ENCODE assay signal across 8 cellular contexts in genomic region chr4:83771113-83771705, GRCh38.
DNase-seq lines count a peak whose midpoint lies in the region; ATAC-seq and TF ChIP-seq lines count a peak whose summit lies in the region.

No MANE protein-coding gene starts in this region.

- H3K36me3 ChIP-seq in PC-9 (ENCODE audit: low read depth) (no peaks in the 10 kb centered on the region), esophagus muscularis mucosa (no peaks in the 10 kb centered on the region), neural cell (ENCODE audit: insufficient read depth, low read length) (no peaks in the 10 kb centered on the region), Peyer's patch (no peaks in the 10 kb centered on the region)

- TF ChIP-seq POLR2A in esophagus muscularis mucosa (IDR thresholded peaks at IDR 0.05; ENCODE audit: low read depth) (no peak), Peyer's patch (IDR thresholded peaks at IDR 0.05) (no peak)

- TF ChIP-seq EP300 in esophagus muscularis mucosa (IDR thresholded peaks at IDR 0.05): no peak
- TF ChIP-seq EP300 in neural cell (conservative IDR thresholded peaks at IDR 0.05; ENCODE audit: poor library complexity, severe bottlenecking): no peak

- ATAC-seq in HG02798 (IDR thresholded peaks at IDR 0.05; ENCODE audit: poor library complexity, unreplicated experiment): peak; percentile 50
- no peak for ATAC-seq in HG02840 (IDR thresholded peaks at IDR 0.05; ENCODE audit: low FRiP score, unreplicated experiment)

- no peaks in the 10 kb centered on the region for H3K9me3 ChIP-seq in PC-9 (ENCODE audit: insufficient read depth, low read depth)
- H3K9me3 ChIP-seq in esophagus muscularis mucosa: no peaks in the 10 kb centered on the region
- no peaks in the 10 kb centered on the region for H3K9me3 ChIP-seq in neural cell (ENCODE audit: low read length)
- H3K9me3 ChIP-seq in Peyer's patch: no peaks in the 10 kb centered on the region

- CTCF ChIA-PET in PC-9 (lab: Charles Lee): interaction anchor here (0.6 to 1.4 kb wide), 4 partner anchors 122 to 823 kb away, joined by 3 to 7 read pairs (median 5); no protein-coding TSS in a partner anchor

- 10% methylated on average over 2 of the region's 2 CpGs for WGBS in esophagus muscularis mucosa

- H3K4me3 ChIP-seq in PC-9 (no peak overlapping the region), esophagus muscularis mucosa (no peak overlapping the region), neural cell (ENCODE audit: low read length) (no peak overlapping the region), Peyer's patch (no peak overlapping the region)

- no peaks in the 10 kb centered on the region for H3K27me3 ChIP-seq in PC-9 (ENCODE audit: insufficient read depth, low read depth)
- no peaks in the 10 kb centered on the region for H3K27me3 ChIP-seq in esophagus muscularis mucosa
- peaks cover 16% of the 10 kb centered on the region for H3K27me3 ChIP-seq in neural cell (ENCODE audit: insufficient read depth, low read depth, low read length)
- H3K27me3 ChIP-seq in Peyer's patch: no peaks in the 10 kb centered on the region

- H3K79me2 ChIP-seq in PC-9 (ENCODE audit: low read depth) (no peaks in the 10 kb centered on the region), neural cell (replicated peaks; ENCODE audit: insufficient read depth, low read length) (no peaks in the 10 kb centered on the region)

- TF ChIP-seq CTCF in PC-9 (conservative IDR thresholded peaks at IDR 0.05) (peak; percentile 73), esophagus muscularis mucosa (IDR thresholded peaks at IDR 0.05) (peak; percentile 59 to 78 (median 75)), neural cell (IDR thresholded peaks at IDR 0.05; ENCODE audit: poor library complexity, severe bottlenecking) (peak; percentile 76), Peyer's patch (IDR thresholded peaks at IDR 0.05) (peak in 2 of 6 experiments; percentile 20 to 39)

- H3K4me1 ChIP-seq in PC-9 (replicated peaks; ENCODE audit: insufficient read depth) (no peaks in the 10 kb centered on the region), esophagus muscularis mucosa (no peaks in the 10 kb centered on the region), Peyer's patch (no peaks in the 10 kb centered on the region)

- H4K20me1 ChIP-seq in PC-9 (ENCODE audit: insufficient read depth): no peaks in the 10 kb centered on the region
- no peaks in the 10 kb centered on the region for H4K20me1 ChIP-seq in neural cell (ENCODE audit: insufficient read depth)

- H3K4me2 ChIP-seq in PC-9 (no peak overlapping the region), neural cell (ENCODE audit: low read length) (no peak overlapping the region)

- H3K9me2 ChIP-seq in PC-9 (ENCODE audit: insufficient read depth) (no peaks in the 10 kb centered on the region), neural cell (ENCODE audit: insufficient read depth, low read length) (no peaks in the 10 kb centered on the region)

- TF ChIP-seq RAD21 in neural cell (conservative IDR thresholded peaks at IDR 0.05): peak; percentile 85

- DNase-seq in EL: peak; percentile 61
- DNase-seq in PC-9: peak in 1 of 2 experiments; percentile 51
- DNase-seq in esophagus muscularis mucosa (ENCODE audit: extremely low spot score): no peak
- DNase-seq in activated CD4-positive, alpha-beta T cell treated with anti-CD3 and anti-CD28 coated beads, Interleukin-2, amount 50 U/mL, for 4 hours: no peak
- no peak for DNase-seq in Peyer's patch

- BruUV-seq in PC-9 (replicated peaks; lab: Mats Ljungman, UMichigan): no TSS peak

- H3K27ac ChIP-seq in PC-9 (no peak overlapping the region), esophagus muscularis mucosa (replicated peaks in 1 of 4) (no peak overlapping the region), neural cell (ENCODE audit: low read length) (no peak overlapping the region), Peyer's patch (no peak overlapping the region)

- POLR2A ChIA-PET in PC-9 (lab: Charles Lee; ENCODE audit: unreplicated experiment): no interaction called here

- H3F3A ChIP-seq in PC-9 (ENCODE audit: insufficient read depth, low read depth): no peaks in the 10 kb centered on the region
- no peaks in the 10 kb centered on the region for H3F3A ChIP-seq in neural cell (ENCODE audit: insufficient read depth, low read length, poor library complexity, severe bottlenecking)

- no peak overlapping the region for H3K9ac ChIP-seq in neural cell (ENCODE audit: low read length)

- intact Hi-C loops in PC-9 (cut with micrococcal nuclease; ENCODE audit: unreplicated experiment): loop anchor here (2.0 to 10.0 kb wide), 4 partner anchors 126 to 731 kb away; no protein-coding TSS in a partner anchor
- intact Hi-C loops in esophagus muscularis mucosa (cut with DNase I): loop anchor here (5.0 kb wide), 2 partner anchors 736 to 756 kb away; no protein-coding TSS in a partner anchor

- H2AFZ ChIP-seq in PC-9 (no peak overlapping the region), neural cell (ENCODE audit: low read depth, low read length) (no peak overlapping the region)

TF ChIP-seq in neural cell, 6 proteins besides CTCF, POLR2A, EP300 and RAD21:
- TF ChIP-seq TAF1 (IDR thresholded peaks at IDR 0.05; ENCODE audit: low read depth): no peak
- TF ChIP-seq POLR2AphosphoS5 (IDR thresholded peaks at IDR 0.05): no peak
- TF ChIP-seq MXI1 (conservative IDR thresholded peaks at IDR 0.05; ENCODE audit: poor library complexity, severe bottlenecking): no peak
- no peak for TF ChIP-seq EZH2 (IDR thresholded peaks at IDR 0.05; ENCODE audit: borderline replicate concordance, insufficient read depth, low read length, poor library complexity, severe bottlenecking)
- peak; percentile 84 for TF ChIP-seq SMC3 (conservative IDR thresholded peaks at IDR 0.05; ENCODE audit: poor library complexity)
